In genomic region chr6:159008656-159009288, GRCh38 we compare ENCODE assay signal across 8 cellular contexts. TPM values are rescaled to one million over a fixed set of nuclear protein-coding genes. Genes with fewer than 3 reads are reported as not detected.
DNase-seq lines count a peak whose midpoint lies in the region; ATAC-seq, FAIRE-seq and TF ChIP-seq lines count a peak whose summit lies in the region.

No MANE protein-coding gene starts in this region.

- no peaks in the 10 kb centered on the region for H3K4me1 Mint-ChIP-seq in progenitor cell of endocrine pancreas (ENCODE audit: low read depth)

- H3K9ac ChIP-seq in SK-N-SH, result no peak overlapping the region

- ATAC-seq in HG03196 (IDR thresholded peaks at IDR 0.05; ENCODE audit: unreplicated experiment) (peak; percentile 49), HG03039 (IDR thresholded peaks at IDR 0.05; ENCODE audit: unreplicated experiment) (no peak)

- peak; percentile 50 for TF ChIP-seq RAD21 in SK-N-SH (IDR thresholded peaks at IDR 0.05; ENCODE audit: low read length)

- 83% methylated on average over 10 of the region's 10 CpGs for WGBS in SK-N-SH (ENCODE audit: low lambda C conversion rate)

- POLR2A ChIA-PET in SK-N-SH (lab: Yijun Ruan, JAX), result interaction anchor here (1.4 kb wide), 1 partner anchor 9 kb away, joined by 4 read pairs; the partner anchor contains the start of gene RSPH3

- CTCF ChIA-PET in SK-N-SH (lab: Yijun Ruan, JAX), result interaction anchor here (0.6 to 3.5 kb wide), 21 partner anchors 9 to 132 kb away, joined by 3 to 27 read pairs (median 3); partner anchors contain the start of gene RSPH3

- H3K4me3 Mint-ChIP-seq in progenitor cell of endocrine pancreas (ENCODE audit: low read depth), result no peak overlapping the region

- no peak for TF ChIP-seq POLR2A in erythroblast (IDR thresholded peaks at IDR 0.05; ENCODE audit: low read length)

- no peaks in the 10 kb centered on the region for H3K36me3 ChIP-seq in SK-N-SH (replicated peaks in 1 of 2; ENCODE audit: control insufficient read depth in 1 of 2, insufficient read depth in 2 of 2, low read length in 1 of 2)

- no peak overlapping the region for H3K27ac Mint-ChIP-seq in progenitor cell of endocrine pancreas

- DNase-seq in AG08396 (ENCODE audit: low spot score) (peak; percentile 20), SK-N-SH (peak; percentile 8), erythroblast (lab: John Stamatoyannopoulos, UW) (peak; percentile 28 to 38), progenitor cell of endocrine pancreas (ENCODE audit: low spot score, unreplicated experiment) (no peak), RCC 7860 (ENCODE audit: low spot score) (no peak)

- H3K4me1 ChIP-seq in SK-N-SH (ENCODE audit: control insufficient read depth in 1 of 2, insufficient read depth in 2 of 2, low read depth in 1 of 2, low read length in 1 of 2), result peaks cover 0 to 7% of the 10 kb centered on the region in 2 experiments; a peak in 1 of 4 replicates

- no peaks in the 10 kb centered on the region for H3K9me3 Mint-ChIP-seq in progenitor cell of endocrine pancreas (ENCODE audit: low read depth)

- no peaks in the 10 kb centered on the region for H3K27me3 ChIP-seq in SK-N-SH (ENCODE audit: insufficient read depth)

- no peaks in the 10 kb centered on the region for H3K79me2 ChIP-seq in SK-N-SH (ENCODE audit: insufficient read depth)

- TF ChIP-seq EP300 in SK-N-SH (IDR thresholded peaks at IDR 0.05; ENCODE audit: borderline replicate concordance in 1 of 2, low read depth in 1 of 2, low read length in 1 of 2), result no peak

- H3K4me2 ChIP-seq in SK-N-SH, result no peak overlapping the region

- H3K4me3 ChIP-seq in SK-N-SH (ENCODE audit: low read depth in 2 of 2, low read length in 1 of 2), result no peak overlapping the region

- no peaks in the 10 kb centered on the region for H4K20me1 ChIP-seq in SK-N-SH (ENCODE audit: insufficient read depth)

- peak; percentile 52 for TF ChIP-seq CTCF in GM12872 (IDR thresholded peaks at IDR 0.05; ENCODE audit: insufficient read depth, low read depth, low read length)
- TF ChIP-seq CTCF in SK-N-SH (IDR thresholded peaks at IDR 0.05), result peak; percentile 58
- TF ChIP-seq CTCF in progenitor cell of endocrine pancreas (IDR thresholded peaks at IDR 0.05; ENCODE audit: unreplicated experiment), result peak; percentile 51

- H3K27me3 Mint-ChIP-seq in progenitor cell of endocrine pancreas, result peaks cover 3% of the 10 kb centered on the region

- FAIRE-seq in RCC 7860 (lab: Jason Lieb, UNC), result no peak

- H3K36me3 Mint-ChIP-seq in progenitor cell of endocrine pancreas (ENCODE audit: insufficient read depth), result no peaks in the 10 kb centered on the region

- H3K9me2 ChIP-seq in SK-N-SH, result no peaks in the 10 kb centered on the region

- H3F3A ChIP-seq in SK-N-SH (replicated peaks; ENCODE audit: insufficient read depth), result no peaks in the 10 kb centered on the region

- no peak overlapping the region for H3K27ac ChIP-seq in SK-N-SH (ENCODE audit: low read depth in 2 of 2, low read length in 1 of 2)

- no peaks in the 10 kb centered on the region for H3K9me3 ChIP-seq in SK-N-SH

- H2AFZ ChIP-seq in SK-N-SH (ENCODE audit: low read depth), result no peak overlapping the region

TF ChIP-seq in SK-N-SH, 30 proteins besides CTCF, POLR2A, EP300 and RAD21:
- TF ChIP-seq YY1 (IDR thresholded peaks at IDR 0.05; ENCODE audit: low read depth) (no peak), SMC3 (IDR thresholded peaks at IDR 0.05; ENCODE audit: low read depth, low read length) (peak; percentile 38)

RNA-seq across cellular contexts. Expression of gene RSPH3, which starts 8.8 kb away (rescaled TPM):
- polyA plus RNA-seq in SK-N-SH (2012; rRNA removed), result 2.1 and 2.6 TPM in 2 replicates
- polyA plus RNA-seq in SK-N-SH (2012; cell fraction: cytosol; rRNA removed), result 2.5 and 2.7 TPM in 2 replicates
- 2.9 and 4.1 TPM in 2 replicates for polyA plus RNA-seq in SK-N-SH (2012; cell fraction: nucleus; rRNA removed)
- 8.9 and 10.5 TPM in 2 replicates for total RNA-seq in progenitor cell of endocrine pancreas

RNA-seq across cellular contexts. Expression of gene TAGAP, which starts 36.0 kb away (rescaled TPM):
- polyA plus RNA-seq in SK-N-SH (2012; rRNA removed), result not detected in 2 replicates
- polyA plus RNA-seq in SK-N-SH (2012; cell fraction: cytosol; rRNA removed), result not detected in 2 replicates
- not detected in 2 replicates for polyA plus RNA-seq in SK-N-SH (2012; cell fraction: nucleus; rRNA removed)
- not detected in 2 replicates for total RNA-seq in progenitor cell of endocrine pancreas

Comparison
In these comparisons a context has a peak if more than half of its experiments do, and no peak if none do; other contexts are left out.
1. DNase-seq: peak in AG08396 (single experiment), SK-N-SH (single experiment) and erythroblast (2 of 2); none in progenitor cell of endocrine pancreas (single experiment) and RCC 7860 (single experiment).
2. Peak in every context shown above with its lines, with median percentiles within 50 percentile points of each other: CTCF ChIP-seq.